In genomic region chr18:70290482-70291294, GRCh38 we compare ENCODE assay signal across 1 cellular context.
A peak's percentile ranks its signal among the peaks of the same experiment; 100 is the strongest.
TF ChIP-seq lines count a peak whose summit lies in the region.

No MANE protein-coding gene starts in this region.

TF ChIP-seq in HepG2, 621 proteins besides CTCF, POLR2A, EP300 and RAD21 (continued from another document and continues in another):
- TF ChIP-seq FUBP1 (CRISPR knock-in tag; IDR thresholded peaks at IDR 0.05; ENCODE audit: borderline replicate concordance) (no peak), TBX2 (CRISPR knock-in tag; IDR thresholded peaks at IDR 0.05; ENCODE audit: borderline replicate concordance) (0 out of 2 replicates have a peak, but pooled peaks have one; percentile 15), RAD51 (IDR thresholded peaks at IDR 0.05; ENCODE audit: borderline replicate concordance) (no peak), CBX2 (IDR thresholded peaks at IDR 0.05; ENCODE audit: low read depth, low read length) (no peak), CBX2 (CRISPR knock-in tag; IDR thresholded peaks at IDR 0.05; ENCODE audit: low read depth) (no peak), THAP11 (CRISPR knock-in tag; IDR thresholded peaks at IDR 0.05) (no peak), STAT6 (CRISPR knock-in tag; IDR thresholded peaks at IDR 0.05; ENCODE audit: borderline replicate concordance) (no peak), ZNF543 (CRISPR knock-in tag; IDR thresholded peaks at IDR 0.05) (no peak), CCAR2 (optimal IDR thresholded peaks at IDR 0.05; ENCODE audit: low read depth, low read length) (no peak), FOXP1 (IDR thresholded peaks at IDR 0.05) (no peak), FOXP1 (CRISPR knock-in tag; IDR thresholded peaks at IDR 0.05) (no peak), PPARG (CRISPR knock-in tag; conservative IDR thresholded peaks at IDR 0.05) (no peak), ZNF280B (CRISPR knock-in tag; IDR thresholded peaks at IDR 0.05; ENCODE audit: borderline replicate concordance) (0 out of 2 replicates have a peak, but pooled peaks have one; percentile 56), ZNF121 (CRISPR knock-in tag; IDR thresholded peaks at IDR 0.05) (no peak), ZBTB2 (CRISPR knock-in tag; IDR thresholded peaks at IDR 0.05; ENCODE audit: low read depth) (no peak), HNRNPH1 (optimal IDR thresholded peaks at IDR 0.05; ENCODE audit: low read depth, low read length) (no peak), SOX5 (CRISPR knock-in tag; IDR thresholded peaks at IDR 0.05; ENCODE audit: borderline replicate concordance) (peak; percentile 22; the same call in 1 of the 2 replicates), RBFOX2 (IDR thresholded peaks at IDR 0.05; ENCODE audit: low read depth, low read length) (peak; percentile 45; the same call in 1 of the 2 replicates), ZNF17 (CRISPR knock-in tag; IDR thresholded peaks at IDR 0.05) (no peak), ZBED4 (CRISPR knock-in tag; IDR thresholded peaks at IDR 0.05; ENCODE audit: borderline replicate concordance) (no peak), SP1 (IDR thresholded peaks at IDR 0.05) (no peak), SP1 (CRISPR knock-in tag; IDR thresholded peaks at IDR 0.05) (no peak), RCOR2 (CRISPR knock-in tag; IDR thresholded peaks at IDR 0.05) (0 out of 2 replicates have a peak, but pooled peaks have one; percentile 7), ZNF367 (CRISPR knock-in tag; IDR thresholded peaks at IDR 0.05; ENCODE audit: borderline replicate concordance) (no peak), MED13 (CRISPR knock-in tag; IDR thresholded peaks at IDR 0.05) (no peak), ARHGAP35 (CRISPR knock-in tag; IDR thresholded peaks at IDR 0.05; ENCODE audit: borderline replicate concordance) (no peak), ZBTB49 (CRISPR knock-in tag; IDR thresholded peaks at IDR 0.05; ENCODE audit: borderline replicate concordance) (no peak), ZFY (CRISPR knock-in tag; IDR thresholded peaks at IDR 0.05) (0 out of 2 replicates have a peak, but pooled peaks have one; percentile 21), WIZ (CRISPR knock-in tag; IDR thresholded peaks at IDR 0.05) (no peak), ZSCAN12 (CRISPR knock-in tag; IDR thresholded peaks at IDR 0.05) (no peak), GMEB2 (CRISPR knock-in tag; IDR thresholded peaks at IDR 0.05; ENCODE audit: low read depth) (no peak), ZBTB1 (CRISPR knock-in tag; IDR thresholded peaks at IDR 0.05; ENCODE audit: borderline replicate concordance) (no peak), PAXIP1 (CRISPR knock-in tag; conservative IDR thresholded peaks at IDR 0.05) (no peak), E2F1 (CRISPR knock-in tag; IDR thresholded peaks at IDR 0.05) (no peak)
